ENCODE assay signal across 1 cellular context in genomic region chr16:53098526-53099317, GRCh38.
TF ChIP-seq lines count a peak whose summit lies in the region.

No MANE protein-coding gene starts in this region.

TF ChIP-seq in HEK293, 187 proteins besides CTCF, POLR2A, EP300 and RAD21 (continued from another document):
- TF ChIP-seq ZNF518A (tag by site-specific recombination; conservative IDR thresholded peaks at IDR 0.05; ENCODE audit: low read depth) (no peak), GFI1B (tag by site-specific recombination; IDR thresholded peaks at IDR 0.05) (no peak), ZFP41 (tag by site-specific recombination; IDR thresholded peaks at IDR 0.05; ENCODE audit: borderline replicate concordance) (no peak), SP7 (tag by site-specific recombination; IDR thresholded peaks at IDR 0.05) (peak; percentile 67), ZXDB (tag by site-specific recombination; IDR thresholded peaks at IDR 0.05) (no peak), ZNF133 (tag by site-specific recombination; IDR thresholded peaks at IDR 0.05) (no peak), EGR2 (tag by site-specific recombination; IDR thresholded peaks at IDR 0.05; ENCODE audit: low read depth) (peak; percentile 91), ZBTB48 (tag by site-specific recombination; IDR thresholded peaks at IDR 0.05) (0 out of 2 replicates have a peak, but pooled peaks have one; percentile 19), YY2 (tag by site-specific recombination; IDR thresholded peaks at IDR 0.05) (no peak), ZEB2 (tag by site-specific recombination; IDR thresholded peaks at IDR 0.05) (no peak), ZNF398 (tag by site-specific recombination; IDR thresholded peaks at IDR 0.05) (peak; percentile 36; the same call in 1 of the 2 replicates), ZNF664 (tag by site-specific recombination; IDR thresholded peaks at IDR 0.05) (no peak), KLF16 (tag by site-specific recombination; IDR thresholded peaks at IDR 0.05) (no peak), YY1 (tag by site-specific recombination; IDR thresholded peaks at IDR 0.05) (no peak), ZFP69B (tag by site-specific recombination; IDR thresholded peaks at IDR 0.05) (peak; percentile 69; the same call in 1 of the 2 replicates), ZNF660 (tag by site-specific recombination; IDR thresholded peaks at IDR 0.05) (peak; percentile 67), ZBTB17 (tag by site-specific recombination; IDR thresholded peaks at IDR 0.05) (peak; percentile 88; the same call in 1 of the 2 replicates), ZNF560 (tag by site-specific recombination; IDR thresholded peaks at IDR 0.05; ENCODE audit: borderline replicate concordance) (no peak), OSR2 (tag by site-specific recombination; IDR thresholded peaks at IDR 0.05) (0 out of 2 replicates have a peak, but pooled peaks have one; percentile 33), ZNF837 (tag by site-specific recombination; IDR thresholded peaks at IDR 0.05) (no peak)
TF ChIP-seq in HEK293: peak in this region for 17.
